In the genomic region with DNA sequence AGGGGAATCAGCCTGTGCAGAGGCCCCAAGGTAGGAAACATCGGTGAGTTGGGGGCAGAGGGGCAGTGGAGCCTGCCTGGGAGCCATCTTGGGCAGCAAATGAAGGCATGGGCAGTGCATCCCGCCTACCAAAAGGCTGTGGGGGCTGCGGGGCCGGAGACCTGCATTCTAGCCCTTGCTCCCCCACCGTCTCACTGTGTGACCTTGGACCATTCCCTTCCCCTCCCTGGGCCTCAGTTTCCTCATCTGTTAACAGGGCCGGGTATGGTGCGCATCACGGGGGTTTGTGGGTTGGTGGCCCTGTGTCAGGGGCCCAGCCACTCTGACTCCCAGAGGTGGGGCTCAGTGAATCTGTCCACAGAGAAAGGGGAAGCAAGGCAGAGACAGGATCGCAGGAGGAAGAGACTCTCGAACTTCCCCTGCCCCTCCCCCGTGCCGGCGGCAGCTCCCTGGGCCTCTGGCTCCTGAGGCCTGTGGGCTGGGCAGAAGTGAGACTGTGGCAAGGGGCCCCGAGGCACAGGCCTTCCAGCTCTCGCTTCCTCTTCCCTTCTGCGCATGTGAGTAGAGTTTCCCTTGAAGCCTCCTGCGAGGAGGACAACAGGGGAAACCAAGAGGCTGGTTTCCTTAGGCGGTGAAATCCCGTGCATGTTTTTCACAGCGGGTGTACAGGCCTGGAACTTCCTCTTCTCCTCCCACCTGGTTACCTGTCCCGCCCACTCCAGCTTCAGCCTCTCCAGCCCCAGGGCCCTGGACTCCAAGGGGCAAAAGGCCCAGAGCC, we compare ENCODE assay signal across 1 cellular context.
TF ChIP-seq lines count a peak whose summit lies in the region.

No MANE protein-coding gene starts in this region.

TF ChIP-seq in SK-N-SH treated with all-trans-retinoic acid at 6 μM for 48 hours, 23 proteins besides CTCF, POLR2A, EP300 and RAD21 (continued from another document):
- TF ChIP-seq, protein P1, sequence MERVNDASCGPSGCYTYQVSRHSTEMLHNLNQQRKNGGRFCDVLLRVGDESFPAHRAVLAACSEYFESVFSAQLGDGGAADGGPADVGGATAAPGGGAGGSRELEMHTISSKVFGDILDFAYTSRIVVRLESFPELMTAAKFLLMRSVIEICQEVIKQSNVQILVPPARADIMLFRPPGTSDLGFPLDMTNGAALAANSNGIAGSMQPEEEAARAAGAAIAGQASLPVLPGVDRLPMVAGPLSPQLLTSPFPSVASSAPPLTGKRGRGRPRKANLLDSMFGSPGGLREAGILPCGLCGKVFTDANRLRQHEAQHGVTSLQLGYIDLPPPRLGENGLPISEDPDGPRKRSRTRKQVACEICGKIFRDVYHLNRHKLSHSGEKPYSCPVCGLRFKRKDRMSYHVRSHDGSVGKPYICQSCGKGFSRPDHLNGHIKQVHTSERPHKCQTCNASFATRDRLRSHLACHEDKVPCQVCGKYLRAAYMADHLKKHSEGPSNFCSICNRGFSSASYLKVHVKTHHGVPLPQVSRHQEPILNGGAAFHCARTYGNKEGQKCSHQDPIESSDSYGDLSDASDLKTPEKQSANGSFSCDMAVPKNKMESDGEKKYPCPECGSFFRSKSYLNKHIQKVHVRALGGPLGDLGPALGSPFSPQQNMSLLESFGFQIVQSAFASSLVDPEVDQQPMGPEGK (CRISPR knock-in tag; IDR thresholded peaks at IDR 0.05; ENCODE audit: borderline replicate concordance) = no peak
- TF ChIP-seq ZC3H10 (CRISPR knock-in tag; IDR thresholded peaks at IDR 0.05) (no peak), RARB (CRISPR knock-in tag; IDR thresholded peaks at IDR 0.05) (no peak), BACH2 (CRISPR knock-in tag; IDR thresholded peaks at IDR 0.05; ENCODE audit: borderline replicate concordance) (no peak), ZNF70 (CRISPR knock-in tag; IDR thresholded peaks at IDR 0.05) (no peak), ZFP3 (CRISPR knock-in tag; IDR thresholded peaks at IDR 0.05) (no peak)
